ENCODE assay signal across 16 cellular contexts in genomic region chr7:89994483-89994882, GRCh38.
DNase-seq lines count a peak whose midpoint lies in the region; ATAC-seq, FAIRE-seq and TF ChIP-seq lines count a peak whose summit lies in the region.
"Had no signal": no experiment of that assay in that cellular context is flagged by ENCODE, and none has a peak within 500 bp of the region (broad histone marks: within the 10 kb centered on the region; RNA-seq: fewer than 3 reads in every experiment).

No MANE protein-coding gene starts in this region.

- no peak for TF ChIP-seq POLR2A in testis (IDR thresholded peaks at IDR 0.05)

- TF ChIP-seq CTCF in GM23338 (conservative IDR thresholded peaks at IDR 0.05; ENCODE audit: low read depth in 2 of 2), result no peak
- no peak for TF ChIP-seq CTCF in astrocyte (IDR thresholded peaks at IDR 0.05; ENCODE audit: insufficient read depth, low read depth, low read length)
- TF ChIP-seq CTCF in right atrium auricular region (IDR thresholded peaks at IDR 0.05), result no peak
- TF ChIP-seq CTCF in testis (IDR thresholded peaks at IDR 0.05), result no peak
- TF ChIP-seq CTCF in Caco-2 (IDR thresholded peaks at IDR 0.05; ENCODE audit: insufficient read depth in 1 of 2, low read depth in 1 of 2, low read length in 1 of 2, severe bottlenecking in 1 of 2, unreplicated experiment in 1 of 2), result no peak

- H3K9me2 ChIP-seq in GM23338 (ENCODE audit: insufficient read depth), result 0 out of 2 replicates have a peak, but pooled peaks cover 17% of the 10 kb centered on the region

- FAIRE-seq in astrocyte (lab: Jason Lieb, UNC), result no peak
- FAIRE-seq: A204.1, GM19239 had no signal

- peaks cover 16% of the 10 kb centered on the region; the same call in 1 of the 2 replicates for H3K27me3 ChIP-seq in GM23338 (ENCODE audit: insufficient read depth)
- H3K27me3 ChIP-seq in astrocyte (ENCODE audit: insufficient read depth, low read length), result no peaks in the 10 kb centered on the region
- no peaks in the 10 kb centered on the region for H3K27me3 ChIP-seq in right atrium auricular region
- H3K27me3 ChIP-seq in testis, result no peaks in the 10 kb centered on the region
- no peaks in the 10 kb centered on the region for H3K27me3 ChIP-seq in Caco-2 (replicated peaks; ENCODE audit: control insufficient read depth, insufficient read depth, low read length)
- H3K27me3 ChIP-seq: BE2C had no signal

- DNase-seq in GM23338 (ENCODE audit: low spot score) (no peak), astrocyte (ENCODE audit: low read depth) (no peak), kidney tubule cell (ENCODE audit: low spot score) (peak; percentile 5), right atrium auricular region (ENCODE audit: low spot score) (no peak), testis (no peak), Caco-2 (no peak)
- DNase-seq in stimulated activated CD4-positive, alpha-beta T cell treated with anti-CD3 and anti-CD28 coated beads, Interleukin-2, amount 100 ng/mL, for 48 hours, result no peak
- DNase-seq: BE2C; CD4-positive, alpha-beta memory T cell; GF-D8; HCEC 1CT; HFFc6 had no signal

- H3K4me2 ChIP-seq in GM23338 (no peak overlapping the region), astrocyte (ENCODE audit: low read length) (no peak overlapping the region)

- H3K4me3 Mint-ChIP-seq in GM23338 (no peak overlapping the region), astrocyte (ENCODE audit: unreplicated experiment) (no peak overlapping the region), Caco-2 (ENCODE audit: unreplicated experiment) (no peak overlapping the region)
- H3K4me3 Mint-ChIP-seq: CD4-positive, alpha-beta memory T cell; HFFc6 had no signal

- H3K9ac ChIP-seq in astrocyte (ENCODE audit: low read length), result no peak overlapping the region

- no peak overlapping the region for H3K27ac Mint-ChIP-seq in GM23338
- peak overlapping the region; percentile 4 for H3K27ac Mint-ChIP-seq in astrocyte (ENCODE audit: unreplicated experiment)
- no peak overlapping the region for H3K27ac Mint-ChIP-seq in Caco-2 (ENCODE audit: unreplicated experiment)
- H3K27ac Mint-ChIP-seq: CD4-positive, alpha-beta memory T cell; HFFc6 had no signal

- H3K4me1 ChIP-seq in GM23338 (ENCODE audit: insufficient read depth) (peaks cover 4% of the 10 kb centered on the region), astrocyte (ENCODE audit: insufficient read depth, low read length) (no peaks in the 10 kb centered on the region), right atrium auricular region (no peaks in the 10 kb centered on the region), testis (no peaks in the 10 kb centered on the region), Caco-2 (no peaks in the 10 kb centered on the region)
- H3K4me1 ChIP-seq: BE2C had no signal

- CTCF ChIA-PET in Caco-2 (lab: Charles Lee), result no interaction called here

- H3K4me3 ChIP-seq in GM23338 (no peak overlapping the region), astrocyte (ENCODE audit: insufficient read depth, low read depth, low read length) (no peak overlapping the region), right atrium auricular region (no peak overlapping the region), testis (no peak overlapping the region), Caco-2 (ENCODE audit: low read depth, low read length) (no peak overlapping the region)

- H3K9me3 Mint-ChIP-seq in GM23338 (peaks cover 15% of the 10 kb centered on the region; the same call in 2 of the 3 replicates), astrocyte (ENCODE audit: unreplicated experiment) (peaks cover 8% of the 10 kb centered on the region), Caco-2 (ENCODE audit: unreplicated experiment) (no peaks in the 10 kb centered on the region)

- peaks cover 5% of the 10 kb centered on the region; the same call in 2 of the 3 replicates for H3K4me1 Mint-ChIP-seq in GM23338
- peaks cover 11% of the 10 kb centered on the region for H3K4me1 Mint-ChIP-seq in astrocyte (ENCODE audit: low read depth, unreplicated experiment)
- H3K4me1 Mint-ChIP-seq in Caco-2 (ENCODE audit: low read depth, unreplicated experiment), result no peaks in the 10 kb centered on the region
- H3K4me1 Mint-ChIP-seq: CD4-positive, alpha-beta memory T cell had no signal

- H3K27ac ChIP-seq in GM23338 (ENCODE audit: low read depth) (no peak overlapping the region), astrocyte (ENCODE audit: low read depth, low read length) (no peak overlapping the region), right atrium auricular region (no peak overlapping the region), testis (no peak overlapping the region)
- H3K27ac ChIP-seq: C4-2B, HL-60 had no signal

- H3K27me3 Mint-ChIP-seq in GM23338 (ENCODE audit: insufficient read depth, low read depth, poor library complexity) (peaks cover 1% of the 10 kb centered on the region), astrocyte (ENCODE audit: low read depth, unreplicated experiment) (no peaks in the 10 kb centered on the region), Caco-2 (ENCODE audit: insufficient read depth, unreplicated experiment) (no peaks in the 10 kb centered on the region)
- H3K27me3 Mint-ChIP-seq: CD4-positive, alpha-beta memory T cell had no signal

- H3K36me3 Mint-ChIP-seq in GM23338 (ENCODE audit: low read depth) (peaks cover 7% of the 10 kb centered on the region; the same call in 2 of the 3 replicates), astrocyte (ENCODE audit: low read depth, unreplicated experiment) (no peaks in the 10 kb centered on the region), Caco-2 (ENCODE audit: insufficient read depth, unreplicated experiment) (no peaks in the 10 kb centered on the region)
- H3K36me3 Mint-ChIP-seq: CD4-positive, alpha-beta memory T cell had no signal

- H3F3A ChIP-seq in GM23338 (replicated peaks; ENCODE audit: low read depth), result no peaks in the 10 kb centered on the region

- H2AFZ ChIP-seq in GM23338 (peak overlapping the region; percentile 61; the same call in 1 of the 2 replicates), astrocyte (ENCODE audit: low read depth, low read length) (no peak overlapping the region)

- H3K36me3 ChIP-seq in GM23338 (ENCODE audit: insufficient read depth) (no peaks in the 10 kb centered on the region), astrocyte (ENCODE audit: insufficient read depth, low read length) (no peaks in the 10 kb centered on the region), right atrium auricular region (no peaks in the 10 kb centered on the region), testis (ENCODE audit: low read depth, missing control alignments) (no peaks in the 10 kb centered on the region), Caco-2 (ENCODE audit: control insufficient read depth, insufficient read depth, low read length) (no peaks in the 10 kb centered on the region)
- H3K36me3 ChIP-seq: BE2C had no signal

- no peaks in the 10 kb centered on the region for H3K79me2 ChIP-seq in GM23338 (replicated peaks; ENCODE audit: insufficient read depth)
- H3K79me2 ChIP-seq in astrocyte (ENCODE audit: insufficient read depth, low read length), result no peaks in the 10 kb centered on the region

- POLR2A ChIA-PET in Caco-2 (lab: Charles Lee), result no interaction called here

- 65% methylated on average over 1 of the region's 1 CpG for WGBS in testis, 2 donors

- H3K9me3 ChIP-seq in astrocyte (ENCODE audit: insufficient read depth, low read depth, low read length), result no peaks in the 10 kb centered on the region
- H3K9me3 ChIP-seq in right atrium auricular region, result no peaks in the 10 kb centered on the region
- H3K9me3 ChIP-seq in testis, result no peaks in the 10 kb centered on the region
- no peaks in the 10 kb centered on the region for H3K9me3 ChIP-seq in Caco-2
- H3K9me3 ChIP-seq: BE2C had no signal

- ATAC-seq in GM23338, result no peak

- no TSS peak for BruUV-seq in Caco-2 (replicated peaks; lab: Mats Ljungman, UMichigan)

- intact Hi-C loops in testis (cut with DNase I; ENCODE audit: low total_unique reads), result no loop called here
- intact Hi-C loops in Caco-2 (cut with micrococcal nuclease; ENCODE audit: unreplicated experiment), result no loop called here

- H4K20me1 ChIP-seq in GM23338 (replicated peaks; ENCODE audit: insufficient read depth) (no peaks in the 10 kb centered on the region), astrocyte (ENCODE audit: insufficient read depth, low read length) (no peaks in the 10 kb centered on the region)
